In the genomic region with DNA sequence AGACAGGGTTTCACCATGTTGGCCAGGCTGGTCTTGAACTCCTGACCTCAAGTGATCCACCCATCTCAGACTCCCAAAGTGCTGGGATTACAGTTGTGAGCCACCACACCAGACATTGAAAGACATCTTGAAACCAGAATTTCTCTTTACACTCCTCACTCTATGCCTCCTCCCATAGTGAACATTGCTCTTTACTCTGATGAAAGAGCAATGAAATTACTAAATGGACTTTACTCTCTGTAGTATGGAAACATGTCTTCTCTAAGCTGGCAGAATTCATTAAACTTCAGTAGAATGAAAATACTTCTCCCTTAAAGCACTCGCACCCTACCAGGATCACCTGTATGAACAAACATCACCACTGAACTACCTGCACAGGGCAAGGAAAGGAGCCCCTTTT, we compare ENCODE assay signal across 17 cellular contexts. TPM values are rescaled to one million over a fixed set of nuclear protein-coding genes. Genes with fewer than 3 reads are reported as not detected.
DNase-seq lines count a peak whose midpoint lies in the region; ATAC-seq and TF ChIP-seq lines count a peak whose summit lies in the region.
"Had no signal": no experiment of that assay in that cellular context is flagged by ENCODE, and none has a peak within 500 bp of the region (broad histone marks: within the 10 kb centered on the region; RNA-seq: fewer than 3 reads in every experiment).

No MANE protein-coding gene starts in this region.

- no peak for TF ChIP-seq POLR2A in right lobe of liver (IDR thresholded peaks at IDR 0.05)

- H3K27me3 ChIP-seq in duodenal mucosa (ENCODE audit: control insufficient read depth in 1 of 2, insufficient read depth in 2 of 2, low read length in 2 of 2), result no peaks in the 10 kb centered on the region
- no peaks in the 10 kb centered on the region for H3K27me3 ChIP-seq in right lobe of liver

- ATAC-seq in left lobe of liver (peak; percentile 74), right lobe of liver (peak in 3 of 4 donors; percentile 59 to 77 (median 71)), HG03439 (IDR thresholded peaks at IDR 0.05; ENCODE audit: unreplicated experiment) (no peak), HG02610 (IDR thresholded peaks at IDR 0.05; ENCODE audit: unreplicated experiment) (no peak)
- ATAC-seq in activated CD4-positive, CD25-positive, alpha-beta regulatory T cell treated with anti-CD3 and anti-CD28 coated beads, Interleukin-2, amount 50 U/mL, for 24 hours, result no peak

- H3K4me3 ChIP-seq in duodenal mucosa (ENCODE audit: low read depth in 1 of 2, low read length in 2 of 2), result peak overlapping the region; percentile 32 to 49
- no peak overlapping the region for H3K4me3 ChIP-seq in right lobe of liver
- H3K4me3 ChIP-seq: HAP-1 had no signal

- 89% methylated on average over 1 of the region's 1 CpG for WGBS in right lobe of liver (ENCODE audit: insufficient coverage, low coverage, low lambda C conversion rate, missing lambda C conversion rate)

- H3K9me3 ChIP-seq in duodenal mucosa (ENCODE audit: control insufficient read depth in 1 of 2, low read length in 2 of 2) (no peaks in the 10 kb centered on the region), right lobe of liver (no peaks in the 10 kb centered on the region)
- H3K9me3 ChIP-seq: HAP-1 had no signal

- intact Hi-C loops in right lobe of liver (cut with DNase I), result no loop called here

- no peak overlapping the region for H3K27ac ChIP-seq in duodenal mucosa (ENCODE audit: low read depth, low read length)
- no peak overlapping the region for H3K27ac ChIP-seq in right lobe of liver

- DNase-seq in left lobe of liver (ENCODE audit: low spot score) (no peak), right lobe of liver (no peak)
- no peak for DNase-seq in activated CD4-positive, alpha-beta T cell treated with anti-CD3 and anti-CD28 coated beads for 4 hours
- DNase-seq: C1 segment of cervical spinal cord; Calu3; CD4-positive, alpha-beta memory T cell; COR-L47; DMS53; DMS79 treated with DMSO at 0.1 percent for 48 hours; GF-D8; GOT3; HFFc6 had no signal

- no peak overlapping the region for H3K9ac ChIP-seq in duodenal mucosa (ENCODE audit: low read depth in 1 of 2, low read length in 2 of 2)

- no peaks in the 10 kb centered on the region for H3K36me3 ChIP-seq in duodenal mucosa (ENCODE audit: control insufficient read depth in 1 of 2, insufficient read depth in 2 of 2, low read length in 2 of 2)
- no peaks in the 10 kb centered on the region for H3K36me3 ChIP-seq in right lobe of liver
- H3K36me3 ChIP-seq: HAP-1 had no signal

- no peak for TF ChIP-seq CTCF in right lobe of liver (IDR thresholded peaks at IDR 0.05)

- peaks cover 10 to 21% of the 10 kb centered on the region in 2 donors for H3K4me1 ChIP-seq in duodenal mucosa (ENCODE audit: control insufficient read depth in 1 of 2, insufficient read depth in 2 of 2, low read length in 2 of 2)
- H3K4me1 ChIP-seq in right lobe of liver, result peaks cover 0 to 5% (median 0%) of the 10 kb centered on the region in 4 donors
- H3K4me1 ChIP-seq: HAP-1 had no signal

RNA-seq across cellular contexts. Expression of a gene that starts 27.8 kb away (rescaled TPM):
- total RNA-seq in left lobe of liver (50.2 TPM), right lobe of liver (10 to 100 TPM; 54.7 to 91.6 (median 71.5) TPM)

Comparison
In these comparisons a context has a peak if more than half of its experiments do, and no peak if none do; other contexts are left out.
1. H3K4me3 ChIP-seq: peak in duodenal mucosa (2 of 2); none in right lobe of liver (0 of 3).
2. ATAC-seq: peak in left lobe of liver (single experiment) and right lobe of liver (3 of 4); none in HG03439 (single experiment), HG02610 (single experiment) and activated CD4-positive, CD25-positive, alpha-beta regulatory T cell treated with anti-CD3 and anti-CD28 coated beads, Interleukin-2, amount 50 U/mL, for 24 hours (0 of 2).